15 cellular contexts compared by ENCODE assay signal in the genomic region with DNA sequence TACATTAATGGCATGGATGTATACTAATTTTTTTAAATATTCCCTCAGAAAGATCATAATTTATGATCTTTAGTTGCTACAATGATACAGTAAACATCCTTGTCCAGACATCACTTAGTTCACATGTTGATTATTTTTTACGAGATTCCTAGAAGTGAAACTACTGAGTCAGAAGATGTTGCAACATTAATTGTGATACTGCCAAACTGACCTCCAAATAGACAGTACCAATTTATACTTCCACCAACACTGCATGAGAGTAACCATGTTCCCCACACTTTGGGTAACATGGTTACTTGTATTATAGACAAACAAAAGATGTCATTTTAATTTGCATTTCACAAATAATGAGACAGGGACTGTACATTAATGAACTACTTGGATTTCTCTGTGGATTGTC. TPM values are rescaled to one million over a fixed set of nuclear protein-coding genes. Genes with fewer than 3 reads are reported as not detected.
DNase-seq lines count a peak whose midpoint lies in the region; ATAC-seq, FAIRE-seq and TF ChIP-seq lines count a peak whose summit lies in the region.
"Had no signal": no experiment of that assay in that cellular context is flagged by ENCODE, and none has a peak within 500 bp of the region (broad histone marks: within the 10 kb centered on the region; RNA-seq: fewer than 3 reads in every experiment).

No MANE protein-coding gene starts in this region.

- H3K9me3 ChIP-seq in right lobe of liver, result no peaks in the 10 kb centered on the region
- H3K9me3 ChIP-seq in tibial artery, result no peaks in the 10 kb centered on the region
- H3K9me3 ChIP-seq: SJSA1 had no signal

- H3K27me3 ChIP-seq in bronchial epithelial cell (ENCODE audit: control insufficient read depth, insufficient read depth, low read length), result no peaks in the 10 kb centered on the region
- H3K27me3 ChIP-seq in right lobe of liver, result no peaks in the 10 kb centered on the region
- no peaks in the 10 kb centered on the region for H3K27me3 ChIP-seq in tibial artery
- H3K27me3 ChIP-seq: SJSA1 had no signal

- peak; percentile 15 for DNase-seq in AG08396 (ENCODE audit: low spot score)
- DNase-seq in HS-5 (ENCODE audit: low read depth), result peak; percentile 40
- peak; percentile 81 for DNase-seq in bronchial epithelial cell (ENCODE audit: low read depth)
- DNase-seq in right lobe of liver, result no peak
- no peak for DNase-seq in tibial artery
- DNase-seq in stimulated activated naive CD4-positive, alpha-beta T cell (lab: John Stamatoyannopoulos, UW), result no peak
- DNase-seq: activated CD4-positive, alpha-beta T cell treated with anti-CD3 and anti-CD28 coated beads, Interleukin-2, amount 10 ng/mL, durations not matched to agents 7 days and 5 days; midbrain; NCI-H1930 had no signal

- 5% methylated on average over 1 of the region's 1 CpG for WGBS in right lobe of liver (ENCODE audit: insufficient coverage, low coverage, low lambda C conversion rate, missing lambda C conversion rate)

- H3K4me1 ChIP-seq in right lobe of liver (no peaks in the 10 kb centered on the region), tibial artery (peaks cover 0 to 17% (median 0%) of the 10 kb centered on the region in 4 donors)
- H3K4me1 ChIP-seq: SJSA1 had no signal

- TF ChIP-seq CTCF in bronchial epithelial cell (IDR thresholded peaks at IDR 0.05; ENCODE audit: insufficient read depth, low read length, severe bottlenecking) (no peak), right lobe of liver (IDR thresholded peaks at IDR 0.05) (no peak), tibial artery (IDR thresholded peaks at IDR 0.05) (no peak)

- no peak for FAIRE-seq in bronchial epithelial cell (lab: Jason Lieb, UNC)
- FAIRE-seq: H1 had no signal

- ATAC-seq in right lobe of liver (peak; percentile 60 to 96 (median 82)), GM18868 (IDR thresholded peaks at IDR 0.05; ENCODE audit: unreplicated experiment) (no peak), HG02970 (IDR thresholded peaks at IDR 0.05; ENCODE audit: low FRiP score, unreplicated experiment) (no peak)
- ATAC-seq: activated naive CD4-positive, alpha-beta T cell treated with anti-CD3 and anti-CD28 coated beads, Interleukin-2, amount 50 U/mL, for 72 hours had no signal

- no peak overlapping the region for H3K27ac ChIP-seq in right lobe of liver
- H3K27ac ChIP-seq in tibial artery, result peak overlapping the region in 1 of 2 donors; percentile 27
- H3K27ac ChIP-seq: HL-60, SJSA1 had no signal

- H3K36me3 ChIP-seq in bronchial epithelial cell (ENCODE audit: control insufficient read depth, insufficient read depth, low read length), result peaks cover 4% of the 10 kb centered on the region
- peaks cover 3 to 35% (median 11%) of the 10 kb centered on the region in 4 donors for H3K36me3 ChIP-seq in right lobe of liver
- H3K36me3 ChIP-seq in tibial artery, result peaks cover 23 to 27% (median 25%) of the 10 kb centered on the region in 3 donors

- H3K4me3 ChIP-seq in bronchial epithelial cell (ENCODE audit: low read depth, low read length), result no peak overlapping the region
- no peak overlapping the region for H3K4me3 ChIP-seq in right lobe of liver
- H3K4me3 ChIP-seq in tibial artery, result no peak overlapping the region
- H3K4me3 ChIP-seq: SJSA1 had no signal

- intact Hi-C loops in right lobe of liver (cut with DNase I) (no loop called here), tibial artery (cut with DNase I; ENCODE audit: low total_unique reads) (loop anchor here (5.0 kb wide), 1 partner anchor 562 kb away; a partner anchor contains a TSS)

- no peak for TF ChIP-seq POLR2A in right lobe of liver (IDR thresholded peaks at IDR 0.05)

RNA-seq across cellular contexts. Expression of a gene that starts 19.6 kb away (rescaled TPM):
- total RNA-seq in bronchial epithelial cell (22.6 and 30.0 TPM in 2 replicates), right lobe of liver (10 to 100 TPM in 5 of 6 experiments, 1 to 10 TPM in 1; 8.6 to 19.3 (median 14.0) TPM)

RNA-seq across cellular contexts. Expression of a gene that starts 19.7 kb away (rescaled TPM):
- total RNA-seq in bronchial epithelial cell (9.7 and 12.3 TPM in 2 replicates), right lobe of liver (10 to 100 TPM in 3 of 6 experiments, 1 to 10 TPM in 3; 6.8 to 11.5 (median 10.0) TPM)

Comparison
In these comparisons a context has a peak if more than half of its experiments do, and no peak if none do; other contexts are left out.
1. DNase-seq: peak in AG08396 (single experiment), HS-5 (single experiment) and bronchial epithelial cell (single experiment); none in right lobe of liver (0 of 3), tibial artery (0 of 2) and stimulated activated naive CD4-positive, alpha-beta T cell (0 of 6).
2. ATAC-seq: peak in right lobe of liver (4 of 4); none in GM18868 (single experiment) and HG02970 (single experiment).